In genomic region chr2:102397167-102397566, GRCh38 we compare ENCODE assay signal across 2 cellular contexts.
TF ChIP-seq lines count a peak whose summit lies in the region.

No MANE protein-coding gene starts in this region.

TF ChIP-seq in H1, 55 proteins besides CTCF, POLR2A, EP300 and RAD21:
- no peak for TF ChIP-seq JUND (IDR thresholded peaks at IDR 0.05; ENCODE audit: low read length)
- TF ChIP-seq CBX8 (IDR thresholded peaks at IDR 0.05; ENCODE audit: borderline replicate concordance, low read depth, low read length), result no peak
- no peak for TF ChIP-seq RBBP5 (IDR thresholded peaks at IDR 0.05; ENCODE audit: borderline replicate concordance, low read depth, low read length)
- TF ChIP-seq CBX5 (IDR thresholded peaks at IDR 0.05; ENCODE audit: low read depth, low read length), result no peak
- TF ChIP-seq ATF3 (IDR thresholded peaks at IDR 0.05; ENCODE audit: insufficient read depth, low read depth, low read length), result no peak
- TF ChIP-seq CTBP2 (IDR thresholded peaks at IDR 0.05; ENCODE audit: borderline replicate concordance, insufficient read depth, insufficient read length, low read length), result no peak
- TF ChIP-seq ZNF274 (IDR thresholded peaks at IDR 0.05; ENCODE audit: borderline replicate concordance, extremely low read depth, low read length), result no peak
- TF ChIP-seq SUZ12 (IDR thresholded peaks at IDR 0.05; ENCODE audit: low read length), result no peak
- TF ChIP-seq YY1 (IDR thresholded peaks at IDR 0.05; ENCODE audit: low read depth, low read length), result no peak
- TF ChIP-seq TEAD4 (IDR thresholded peaks at IDR 0.05; ENCODE audit: low read depth, low read length), result no peak
- TF ChIP-seq SP4 (IDR thresholded peaks at IDR 0.05; ENCODE audit: low read length), result no peak
- no peak for TF ChIP-seq EZH2 (IDR thresholded peaks at IDR 0.05; ENCODE audit: low read depth, low read length, severe bottlenecking)
- TF ChIP-seq SP1 (IDR thresholded peaks at IDR 0.05; ENCODE audit: low read depth, low read length), result no peak
- TF ChIP-seq SIX5 (IDR thresholded peaks at IDR 0.05; ENCODE audit: low read depth, low read length), result no peak
- no peak for TF ChIP-seq FOSL1 (IDR thresholded peaks at IDR 0.05; ENCODE audit: insufficient read depth, low read depth, low read length)
- TF ChIP-seq ATF2 (IDR thresholded peaks at IDR 0.05; ENCODE audit: low read length), result no peak
- TF ChIP-seq KDM4A (IDR thresholded peaks at IDR 0.05; ENCODE audit: low read depth, low read length, severe bottlenecking), result no peak
- no peak for TF ChIP-seq GABPA (IDR thresholded peaks at IDR 0.05; ENCODE audit: borderline replicate concordance, insufficient read depth, low read length)

TF ChIP-seq in GM12891, 5 proteins besides CTCF, POLR2A, EP300 and RAD21:
- TF ChIP-seq POU2F2 (IDR thresholded peaks at IDR 0.05; ENCODE audit: low read depth, low read length) (no peak), PAX5 (IDR thresholded peaks at IDR 0.05; ENCODE audit: insufficient read depth, low read length, severe bottlenecking) (no peak), SPI1 (IDR thresholded peaks at IDR 0.05; ENCODE audit: low read depth, low read length) (no peak), POLR2AphosphoS5 (IDR thresholded peaks at IDR 0.05; ENCODE audit: low read depth, low read length) (no peak), TAF1 (IDR thresholded peaks at IDR 0.05; ENCODE audit: low read depth, low read length) (no peak)
